ENCODE assay signal across 8 cellular contexts in the genomic region with DNA sequence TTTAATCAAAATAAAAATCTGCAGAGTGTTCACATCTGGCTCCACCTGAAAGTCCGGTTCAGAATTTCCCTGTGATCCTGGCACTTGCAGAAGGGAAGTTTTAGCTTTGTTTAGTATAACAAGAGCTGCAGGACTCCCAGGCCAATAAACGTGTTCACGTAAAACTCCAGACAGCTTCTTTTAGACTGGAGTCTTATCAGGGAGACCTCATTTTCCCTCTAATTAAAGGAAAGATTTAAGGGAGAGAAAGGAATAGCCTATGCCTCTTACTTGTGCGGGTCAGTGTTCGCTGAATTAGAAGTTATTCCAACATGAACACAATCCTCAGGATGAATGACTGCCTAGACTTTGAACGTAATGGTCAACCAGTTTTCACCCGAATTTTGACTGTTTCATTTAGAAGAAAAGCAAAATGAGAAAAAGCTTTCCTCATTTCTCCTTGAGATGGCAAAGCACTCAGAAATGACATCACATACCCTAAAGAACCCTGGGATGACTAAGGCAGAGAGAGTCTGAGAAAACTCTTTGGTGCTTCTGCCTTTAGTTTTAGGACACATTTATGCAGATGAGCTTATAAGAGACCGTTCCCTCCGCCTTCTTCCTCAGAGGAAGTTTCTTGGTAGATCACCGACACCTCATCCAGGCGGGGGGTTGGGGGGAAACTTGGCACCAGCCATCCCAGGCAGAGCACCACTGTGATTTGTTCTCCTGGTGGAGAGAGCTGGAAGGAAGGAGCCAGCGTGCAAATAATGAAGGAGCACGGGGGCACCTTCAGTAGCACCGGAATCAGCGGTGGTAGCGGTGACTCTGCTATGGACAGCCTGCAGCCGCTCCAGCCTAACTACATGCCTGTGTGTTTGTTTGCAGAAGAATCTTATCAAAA.
DNase-seq lines count a peak whose midpoint lies in the region; ATAC-seq and TF ChIP-seq lines count a peak whose summit lies in the region.

No MANE protein-coding gene starts in this region.

- POLR2A ChIA-PET in activated CD8-positive, alpha-beta T cell treated with anti-CD3 and anti-CD28 coated beads for 36 hours (lab: Charles Lee), result interaction anchor here (0.7 to 7.2 kb wide), 19 partner anchors 8 to 113 kb away, joined by 3 to 69 read pairs (median 6); no protein-coding TSS in a partner anchor

- CTCF ChIA-PET in activated CD8-positive, alpha-beta T cell treated with anti-CD3 and anti-CD28 coated beads for 36 hours (lab: Charles Lee), result interaction anchor here (0.6 to 4.8 kb wide), 24 partner anchors 10 to 1095 kb away, joined by 3 to 46 read pairs (median 5); no protein-coding TSS in a partner anchor

- peak overlapping the region; percentile 57 for H3K9ac ChIP-seq in muscle layer of colon (ENCODE audit: low read length)

- H3K36me3 Mint-ChIP-seq in activated CD8-positive, alpha-beta T cell treated with anti-CD3 and anti-CD28 coated beads for 36 hours (ENCODE audit: low read depth), result peaks cover 41% of the 10 kb centered on the region

- ATAC-seq in activated CD8-positive, alpha-beta T cell treated with anti-CD3 and anti-CD28 coated beads for 36 hours, result peak; percentile 16

- no peak for TF ChIP-seq CTCF in activated CD8-positive, alpha-beta T cell treated with anti-CD3 and anti-CD28 coated beads for 36 hours (IDR thresholded peaks at IDR 0.05)

- H3K4me3 ChIP-seq in esophagus (ENCODE audit: low read depth in 1 of 2, low read length in 2 of 2) (peak overlapping the region; percentile 47 to 63), muscle layer of colon (ENCODE audit: low read depth in 1 of 2, low read length in 2 of 2) (peak overlapping the region; percentile 30 to 57)

- H3K4me1 ChIP-seq in esophagus (ENCODE audit: control insufficient read depth in 2 of 2, insufficient read depth in 2 of 2, low read length in 1 of 2), result peaks cover 0 to 4% of the 10 kb centered on the region in 2 donors
- H3K4me1 ChIP-seq in muscle layer of colon (ENCODE audit: insufficient read depth, low read length), result peaks cover 22% of the 10 kb centered on the region

- no peaks in the 10 kb centered on the region for H3K27me3 Mint-ChIP-seq in activated CD8-positive, alpha-beta T cell treated with anti-CD3 and anti-CD28 coated beads for 36 hours

- H3K9me3 Mint-ChIP-seq in activated CD8-positive, alpha-beta T cell treated with anti-CD3 and anti-CD28 coated beads for 36 hours, result no peaks in the 10 kb centered on the region

- H3K36me3 ChIP-seq in esophagus (ENCODE audit: control insufficient read depth in 2 of 2, insufficient read depth in 2 of 2, low read length in 1 of 2) (no peaks in the 10 kb centered on the region), muscle layer of colon (ENCODE audit: insufficient read depth, low read length) (no peaks in the 10 kb centered on the region)

- 1 to 2% methylated on average over 17 of the region's 17 CpGs for WGBS in esophagus, 2 donors

- intact Hi-C loops in activated CD8-positive, alpha-beta T cell treated with anti-CD3 and anti-CD28 coated beads for 36 hours (cut with micrococcal nuclease), result loop anchor here (2.0 kb wide), 3 partner anchors 43 to 113 kb away; no protein-coding TSS in a partner anchor

- H3K27me3 ChIP-seq in esophagus (ENCODE audit: control insufficient read depth in 1 of 2, insufficient read depth in 2 of 2, low read length in 2 of 2), result no peaks in the 10 kb centered on the region
- no peaks in the 10 kb centered on the region for H3K27me3 ChIP-seq in muscle layer of colon (ENCODE audit: control insufficient read depth in 1 of 2, insufficient read depth in 2 of 2, low read length in 2 of 2)

- peaks cover 48% of the 10 kb centered on the region for H3K4me1 Mint-ChIP-seq in activated CD8-positive, alpha-beta T cell treated with anti-CD3 and anti-CD28 coated beads for 36 hours (ENCODE audit: low read depth)

- peak overlapping the region; percentile 42 to 79 for H3K27ac ChIP-seq in esophagus (ENCODE audit: low read depth in 2 of 2, low read length in 1 of 2)
- peak overlapping the region; percentile 52 for H3K27ac ChIP-seq in muscle layer of colon (ENCODE audit: low read depth, low read length)
- H3K27ac ChIP-seq in substantia nigra (ENCODE audit: low read depth, low read length, poor library complexity, severe bottlenecking), result peak overlapping the region; percentile 63

- no peaks in the 10 kb centered on the region for H3K9me3 ChIP-seq in esophagus (ENCODE audit: control insufficient read depth in 2 of 2, insufficient read depth in 1 of 2, low read depth in 1 of 2, low read length in 1 of 2)
- no peaks in the 10 kb centered on the region for H3K9me3 ChIP-seq in muscle layer of colon (ENCODE audit: low read length)

- DNase-seq in SHP77 (lab: John Stamatoyannopoulos, UW) (peak; percentile 17 to 52), SHP77 treated with DMSO at 0.1 percent for 48 hours (lab: John Stamatoyannopoulos, UW) (no peak), Kasumi-1 (lab: John Stamatoyannopoulos, UW) (peak; percentile 56 to 60), substantia nigra (lab: John Stamatoyannopoulos, UW) (peak in 21 of 49 donors; percentile 14 to 68 (median 32)), COLO668 (lab: John Stamatoyannopoulos, UW; ENCODE audit: unreplicated experiment) (no peak)
- peak; percentile 70 for DNase-seq in activated CD8-positive, alpha-beta T cell treated with anti-CD3 and anti-CD28 coated beads for 36 hours

- peak overlapping the region; percentile 98 for H3K27ac Mint-ChIP-seq in activated CD8-positive, alpha-beta T cell treated with anti-CD3 and anti-CD28 coated beads for 36 hours

- H3K4me3 Mint-ChIP-seq in activated CD8-positive, alpha-beta T cell treated with anti-CD3 and anti-CD28 coated beads for 36 hours, result peak overlapping the region; percentile 99

Comparison
In these comparisons a context has a peak if more than half of its experiments do, and no peak if none do; other contexts are left out.
1. DNase-seq: peak in SHP77 (2 of 2), Kasumi-1 (2 of 2) and activated CD8-positive, alpha-beta T cell treated with anti-CD3 and anti-CD28 coated beads for 36 hours (single experiment); none in SHP77 treated with DMSO at 0.1 percent for 48 hours (single experiment) and COLO668 (single experiment).
2. Peak in every context shown above with its lines, with median percentiles within 50 percentile points of each other: H3K27ac ChIP-seq.